ENCODE assay signal across 29 cellular contexts in the genomic region with DNA sequence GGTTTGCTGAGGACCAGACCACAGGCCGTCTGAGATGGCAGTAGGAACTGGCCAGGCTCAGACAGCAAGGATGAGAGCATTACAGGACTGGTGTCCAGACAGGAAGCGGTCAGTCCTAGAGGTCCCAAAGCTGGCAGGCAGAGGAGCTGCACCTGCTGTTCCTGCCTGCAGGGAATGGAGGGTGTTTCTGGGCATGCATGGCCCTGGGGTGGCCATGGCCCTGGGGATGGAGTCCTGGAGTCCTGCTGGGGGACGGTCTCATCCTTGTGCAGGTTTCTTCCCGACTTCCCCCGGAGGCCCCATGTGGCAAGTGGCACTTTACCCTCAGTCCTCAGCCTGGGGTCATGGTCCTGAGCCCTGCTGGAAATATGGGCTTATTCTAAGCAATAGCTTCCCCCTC.
"Had no signal": no experiment of that assay in that cellular context is flagged by ENCODE, and none has a peak within 500 bp of the region (broad histone marks: within the 10 kb centered on the region; RNA-seq: fewer than 3 reads in every experiment).

No MANE protein-coding gene starts in this region.

- H3K27ac Mint-ChIP-seq: activated B cell treated with CpG ODN at 0.5 μM for 24 hours; activated CD4-positive, alpha-beta memory T cell treated with anti-CD3 and anti-CD28 coated beads, Interleukin-2, amount 10 ng/mL, durations not matched to agents 7 days and 5 days; activated CD4-positive, alpha-beta T cell treated with anti-CD3 and anti-CD28 coated beads for 36 hours; activated CD4-positive, alpha-beta T cell treated with anti-CD3 and anti-CD28 coated beads, Interleukin-2, amount 10 ng/mL, durations not matched to agents 7 days and 5 days; activated naive CD4-positive, alpha-beta T cell treated with anti-CD3 and anti-CD28 coated beads, Interleukin-2, amount 10 ng/mL, durations not matched to agents 7 days and 5 days; activated naive CD4-positive, alpha-beta T cell treated with anti-CD3 and anti-CD28 coated beads, Interleukin-2, amount 50 U/mL, for 72 hours; activated naive CD8-positive, alpha-beta T cell treated with anti-CD3 and anti-CD28 coated beads, Interleukin-2, amount 10 ng/mL, durations not matched to agents 7 days and 5 days; activated T-cell treated with anti-CD3 and anti-CD28 coated beads, Interleukin-2, amount 50 U/mL, for 24 hours; activated T-cell treated with anti-CD3 and anti-CD28 coated beads, Interleukin-2, amount 50 U/mL, for 72 hours; dendritic cell treated with granulocyte-macrophage colony-stimulating factor and Interleukin-4, amounts not matched to agents 40 ng/mL and 50 ng/mL, for 4 days; endodermal cell; T-helper 17 cell; T-helper 2 cell treated with Interferon-gamma antibody and Interleukin-4, amounts not matched to agents 5 μg/mL and 100 μg/mL, for 36 hours had no signal

- H3K27me3 Mint-ChIP-seq: activated B cell treated with CpG ODN at 0.5 μM for 24 hours; activated CD4-positive, alpha-beta memory T cell treated with anti-CD3 and anti-CD28 coated beads, Interleukin-2, amount 10 ng/mL, durations not matched to agents 7 days and 5 days; activated CD4-positive, alpha-beta T cell treated with anti-CD3 and anti-CD28 coated beads, Interleukin-2, amount 10 ng/mL, durations not matched to agents 7 days and 5 days; activated naive CD4-positive, alpha-beta T cell treated with anti-CD3 and anti-CD28 coated beads, Interleukin-2, amount 10 ng/mL, durations not matched to agents 7 days and 5 days; activated naive CD8-positive, alpha-beta T cell treated with anti-CD3 and anti-CD28 coated beads, Interleukin-2, amount 10 ng/mL, durations not matched to agents 7 days and 5 days; activated T-cell treated with anti-CD3 and anti-CD28 coated beads, Interleukin-2, amount 50 U/mL, for 24 hours; dendritic cell treated with granulocyte-macrophage colony-stimulating factor and Interleukin-4, amounts not matched to agents 40 ng/mL and 50 ng/mL, for 4 days had no signal

- H3K27ac ChIP-seq: brain microvascular endothelial cell, coronary artery, dorsolateral prefrontal cortex, WERI-Rb-1 had no signal

- H3K36me3 Mint-ChIP-seq: activated naive CD4-positive, alpha-beta T cell treated with anti-CD3 and anti-CD28 coated beads, Interleukin-2, amount 10 ng/mL, durations not matched to agents 7 days and 5 days; activated naive CD4-positive, alpha-beta T cell treated with anti-CD3 and anti-CD28 coated beads, Interleukin-2, amount 50 U/mL, for 72 hours; activated naive CD8-positive, alpha-beta T cell treated with anti-CD3 and anti-CD28 coated beads, Interleukin-2, amount 10 ng/mL, durations not matched to agents 7 days and 5 days had no signal

- H3K27me3 ChIP-seq: brain microvascular endothelial cell had no signal

- H3K4me3 ChIP-seq: coronary artery, dorsolateral prefrontal cortex had no signal

- ATAC-seq: activated CD4-positive, alpha-beta T cell treated with anti-CD3 and anti-CD28 coated beads for 36 hours; activated CD4-positive, CD25-positive, alpha-beta regulatory T cell treated with anti-CD3 and anti-CD28 coated beads, Interleukin-2, amount 50 U/mL, for 24 hours; activated naive CD4-positive, alpha-beta T cell treated with anti-CD3 and anti-CD28 coated beads, Interleukin-2, amount 50 U/mL, for 72 hours; activated T-cell treated with anti-CD3 and anti-CD28 coated beads, Interleukin-2, amount 50 U/mL, for 72 hours; esophagus mucosa; T-helper 17 cell had no signal

- H3K9me3 Mint-ChIP-seq: activated B cell treated with CpG ODN at 0.5 μM for 24 hours; activated CD4-positive, alpha-beta T cell treated with anti-CD3 and anti-CD28 coated beads, Interleukin-2, amount 10 ng/mL, durations not matched to agents 7 days and 5 days; activated naive CD4-positive, alpha-beta T cell treated with anti-CD3 and anti-CD28 coated beads, Interleukin-2, amount 10 ng/mL, durations not matched to agents 7 days and 5 days; activated naive CD4-positive, alpha-beta T cell treated with anti-CD3 and anti-CD28 coated beads, Interleukin-2, amount 50 U/mL, for 72 hours; activated T-cell treated with anti-CD3 and anti-CD28 coated beads, Interleukin-2, amount 50 U/mL, for 24 hours; activated T-cell treated with anti-CD3 and anti-CD28 coated beads, Interleukin-2, amount 50 U/mL, for 72 hours; dendritic cell treated with granulocyte-macrophage colony-stimulating factor and Interleukin-4, amounts not matched to agents 40 ng/mL and 50 ng/mL, for 4 days; endodermal cell; T-helper 2 cell treated with Interferon-gamma antibody and Interleukin-4, amounts not matched to agents 5 μg/mL and 100 μg/mL, for 36 hours had no signal

- DNase-seq: activated B cell treated with CpG ODN at 0.5 μM for 24 hours; activated CD4-positive, alpha-beta memory T cell treated with anti-CD3 and anti-CD28 coated beads, Interleukin-2, amount 10 ng/mL, durations not matched to agents 7 days and 5 days; activated CD4-positive, alpha-beta T cell treated with anti-CD3 and anti-CD28 coated beads for 36 hours; activated CD4-positive, alpha-beta T cell treated with anti-CD3 and anti-CD28 coated beads, Interleukin-2, amount 10 ng/mL, durations not matched to agents 7 days and 5 days; activated CD4-positive, alpha-beta T cell treated with anti-CD3 and anti-CD28 coated beads, Interleukin-2, amount 50 U/mL, for 4 hours; activated CD8-positive, alpha-beta memory T cell treated with anti-CD3 and anti-CD28 coated beads, Interleukin-2, amount 50 U/mL, for 48 hours; activated gamma-delta T cell; activated naive CD4-positive, alpha-beta T cell; activated naive CD4-positive, alpha-beta T cell treated with anti-CD3 and anti-CD28 coated beads, Interleukin-2, amount 10 ng/mL, durations not matched to agents 7 days and 5 days; activated naive CD8-positive, alpha-beta T cell treated with anti-CD3 and anti-CD28 coated beads, Interleukin-2, amount 10 ng/mL, durations not matched to agents 7 days and 5 days; activated T-cell treated with anti-CD3 and anti-CD28 coated beads for 4 hours; activated T-cell treated with anti-CD3 and anti-CD28 coated beads, Interleukin-2, amount 50 U/mL, for 24 hours; activated T-cell treated with anti-CD3 and anti-CD28 coated beads, Interleukin-2, amount 50 U/mL, for 72 hours; brain microvascular endothelial cell; dorsolateral prefrontal cortex; effector memory CD4-positive, alpha-beta T cell; endodermal cell; foreskin fibroblast; T-helper 1 cell; T-helper 17 cell; T1000; WERI-Rb-1 had no signal

- H3K4me3 Mint-ChIP-seq: activated B cell treated with CpG ODN at 0.5 μM for 24 hours; activated CD4-positive, alpha-beta memory T cell treated with anti-CD3 and anti-CD28 coated beads, Interleukin-2, amount 10 ng/mL, durations not matched to agents 7 days and 5 days; activated CD4-positive, alpha-beta T cell treated with anti-CD3 and anti-CD28 coated beads for 36 hours; activated CD4-positive, alpha-beta T cell treated with anti-CD3 and anti-CD28 coated beads, Interleukin-2, amount 10 ng/mL, durations not matched to agents 7 days and 5 days; activated naive CD4-positive, alpha-beta T cell treated with anti-CD3 and anti-CD28 coated beads, Interleukin-2, amount 10 ng/mL, durations not matched to agents 7 days and 5 days; activated naive CD8-positive, alpha-beta T cell treated with anti-CD3 and anti-CD28 coated beads, Interleukin-2, amount 10 ng/mL, durations not matched to agents 7 days and 5 days; activated T-cell treated with anti-CD3 and anti-CD28 coated beads, Interleukin-2, amount 50 U/mL, for 24 hours; activated T-cell treated with anti-CD3 and anti-CD28 coated beads, Interleukin-2, amount 50 U/mL, for 72 hours; central memory CD8-positive, alpha-beta T cell; dendritic cell treated with granulocyte-macrophage colony-stimulating factor and Interleukin-4, amounts not matched to agents 40 ng/mL and 50 ng/mL, for 4 days; endodermal cell; T-helper 17 cell; T-helper 2 cell treated with Interferon-gamma antibody and Interleukin-4, amounts not matched to agents 5 μg/mL and 100 μg/mL, for 36 hours had no signal

- H3K36me3 ChIP-seq: brain microvascular endothelial cell, WERI-Rb-1 had no signal

- H3K4me1 Mint-ChIP-seq: activated B cell treated with CpG ODN at 0.5 μM for 24 hours; activated CD4-positive, alpha-beta memory T cell treated with anti-CD3 and anti-CD28 coated beads, Interleukin-2, amount 10 ng/mL, durations not matched to agents 7 days and 5 days; activated CD4-positive, alpha-beta T cell treated with anti-CD3 and anti-CD28 coated beads for 36 hours; activated CD4-positive, alpha-beta T cell treated with anti-CD3 and anti-CD28 coated beads, Interleukin-2, amount 10 ng/mL, durations not matched to agents 7 days and 5 days; activated naive CD4-positive, alpha-beta T cell treated with anti-CD3 and anti-CD28 coated beads, Interleukin-2, amount 10 ng/mL, durations not matched to agents 7 days and 5 days; activated naive CD8-positive, alpha-beta T cell treated with anti-CD3 and anti-CD28 coated beads, Interleukin-2, amount 10 ng/mL, durations not matched to agents 7 days and 5 days; central memory CD8-positive, alpha-beta T cell; endodermal cell had no signal
